12 cellular contexts compared by ENCODE assay signal in genomic region chr17:70905796-70906195, GRCh38.
DNase-seq lines count a peak whose midpoint lies in the region; ATAC-seq, FAIRE-seq and TF ChIP-seq lines count a peak whose summit lies in the region.
"Had no signal": no experiment of that assay in that cellular context is flagged by ENCODE, and none has a peak within 500 bp of the region (broad histone marks: within the 10 kb centered on the region; RNA-seq: fewer than 3 reads in every experiment).

No MANE protein-coding gene starts in this region.

- no peak overlapping the region for H3K27ac ChIP-seq in H1 (ENCODE audit: low read depth, low read length)
- H3K27ac ChIP-seq: neutrophil had no signal

- H4K20me1 ChIP-seq in H1 (replicated peaks in 1 of 2; ENCODE audit: control insufficient read depth in 1 of 2, insufficient read depth in 2 of 2, low read length in 2 of 2): no peaks in the 10 kb centered on the region

- H3K23me2 ChIP-seq in H1 (ENCODE audit: low read depth, low read length): no peaks in the 10 kb centered on the region

- no peak overlapping the region for H2BK12ac ChIP-seq in H1 (ENCODE audit: low read depth, low read length)

- no peak overlapping the region for H3K4me2 ChIP-seq in H1 (ENCODE audit: insufficient read depth in 1 of 2, low read depth in 2 of 2, low read length in 2 of 2)

- H3K9ac ChIP-seq in H1 (replicated peaks in 1 of 4; ENCODE audit: extremely low read depth in 1 of 4, low read depth in 3 of 4, low read length in 3 of 4): no peak overlapping the region

- no peak overlapping the region for H4K91ac ChIP-seq in H1 (replicated peaks; ENCODE audit: insufficient read length, low read length)

- H3K9me3 ChIP-seq in H1 (ENCODE audit: insufficient read depth in 2 of 2, low read depth in 1 of 2, low read length in 1 of 2): peaks cover 0 to 10% of the 10 kb centered on the region in 2 experiments; a peak in 2 of 4 replicates
- H3K9me3 ChIP-seq: neutrophil had no signal

- no peaks in the 10 kb centered on the region for H3K36me3 ChIP-seq in H1 (ENCODE audit: control insufficient read depth in 2 of 4, insufficient read depth in 4 of 4, low read length in 3 of 4)
- H3K36me3 ChIP-seq: neutrophil had no signal

- H2BK5ac ChIP-seq in H1 (ENCODE audit: low read depth, low read length): no peak overlapping the region

- TF ChIP-seq EP300 in H1 (IDR thresholded peaks at IDR 0.05; ENCODE audit: borderline replicate concordance in 1 of 2, low read depth in 2 of 2, low read length in 2 of 2): no peak

- H3K14ac ChIP-seq in H1 (ENCODE audit: insufficient read length): no peak overlapping the region

- H2BK120ac ChIP-seq in H1 (replicated peaks; ENCODE audit: low read depth, low read length): no peak overlapping the region

- H2AFZ ChIP-seq in H1 (ENCODE audit: low read length): no peak overlapping the region

- H4K8ac ChIP-seq in H1 (ENCODE audit: extremely low read depth, insufficient read depth, low read length): no peak overlapping the region

- no peaks in the 10 kb centered on the region for H3K79me1 ChIP-seq in H1 (ENCODE audit: low read depth, low read length)

- H2AK5ac ChIP-seq in H1 (ENCODE audit: low read depth, low read length): no peak overlapping the region

- CTCF ChIA-PET in H1 (lab: Charles Lee; ENCODE audit: partially characterized antibody): no interaction called here

- 0 out of 2 replicates have a peak overlapping the region, but pooled peaks have one; percentile 64 for H2BK20ac ChIP-seq in H1 (ENCODE audit: low read length)

- DNase-seq in AG08396 (ENCODE audit: low spot score) (peak; percentile 78), MV-4-11 (lab: John Stamatoyannopoulos, UW) (peak; percentile 75), H1 (ENCODE audit: low read depth in 1 of 2, low spot score in 2 of 2) (no peak), left lobe of liver (ENCODE audit: low spot score) (no peak), NCI-H2227 (lab: John Stamatoyannopoulos, UW; ENCODE audit: unreplicated experiment) (no peak), GF-D8 (lab: John Stamatoyannopoulos, UW) (no peak), amniotic stem cell (lab: John Stamatoyannopoulos, UW) (no peak), GOT3 (lab: John Stamatoyannopoulos, UW) (no peak)
- DNase-seq: CD4-positive, alpha-beta memory T cell; NCI-H1092 treated with DMSO at 0.1 percent for 48 hours; T-cell had no signal

- no peak overlapping the region for H4K5ac ChIP-seq in H1 (ENCODE audit: insufficient read length, low read depth, low read length)

- TF ChIP-seq RAD21 in H1 (IDR thresholded peaks at IDR 0.05 in 1 of 2, conservative IDR thresholded peaks at IDR 0.05 in 1 of 2; ENCODE audit: low read depth in 2 of 2, low read length in 2 of 2): no peak

- no peak overlapping the region for H3K56ac ChIP-seq in H1 (replicated peaks; ENCODE audit: insufficient read length, low read depth, low read length)

- no peak overlapping the region for H3K23ac ChIP-seq in H1 (ENCODE audit: insufficient read length)

- no peaks in the 10 kb centered on the region for H3K79me2 ChIP-seq in H1 (ENCODE audit: control insufficient read depth in 1 of 2, insufficient read depth in 2 of 2, low read length in 2 of 2)

- 83% methylated on average over 3 of the region's 3 CpGs; no CpG with 5 or more reads in 1 of the 2 experiments for WGBS in H1 (ENCODE audit: extremely low coverage in 1 of 2, insufficient coverage in 1 of 2, insufficient read length in 1 of 2, insufficient replicate concordance in 2 of 2, low coverage in 1 of 2, low lambda C conversion rate in 2 of 2, missing lambda C conversion rate in 1 of 2), 2 experiments

- H3K27me3 ChIP-seq in H1 (replicated peaks in 1 of 4; ENCODE audit: control insufficient read depth in 3 of 4, extremely low read depth in 1 of 4, insufficient read depth in 3 of 4, low read length in 3 of 4): no peaks in the 10 kb centered on the region
- H3K27me3 ChIP-seq: neutrophil had no signal

- POLR2A ChIA-PET in H1 (lab: Charles Lee; ENCODE audit: partially characterized antibody): no interaction called here

- no peak for TF ChIP-seq CTCF in H1 (IDR thresholded peaks at IDR 0.05; ENCODE audit: control extremely low read depth in 1 of 3, insufficient read depth in 1 of 3, low read depth in 1 of 3, low read length in 3 of 3)

- no peak overlapping the region for H3K18ac ChIP-seq in H1 (ENCODE audit: extremely low read depth, low read length)

- no peak overlapping the region for H2BK15ac ChIP-seq in H1 (ENCODE audit: low read length)

- H3K4me1 ChIP-seq in H1 (replicated peaks in 1 of 4; ENCODE audit: control insufficient read depth in 3 of 4, insufficient read depth in 4 of 4, low read length in 3 of 4): no peaks in the 10 kb centered on the region

- no peak for TF ChIP-seq POLR2A in H1 (IDR thresholded peaks at IDR 0.05; ENCODE audit: control extremely low read depth in 1 of 2, low read depth in 2 of 2, low read length in 2 of 2)

- peak; percentile 20 for ATAC-seq in left lobe of liver
- ATAC-seq: T-cell had no signal

- no peak overlapping the region for H3K4ac ChIP-seq in H1 (replicated peaks; ENCODE audit: insufficient read length, low read depth, low read length)

- FAIRE-seq in H1 (lab: Jason Lieb, UNC): no peak

- no peak overlapping the region for H3K4me3 ChIP-seq in H1 (ENCODE audit: extremely low read depth in 1 of 4, insufficient read depth in 2 of 4, low read depth in 3 of 4, low read length in 4 of 4)

TF ChIP-seq in H1, 55 proteins besides CTCF, POLR2A, EP300 and RAD21:
- TF ChIP-seq CBX8 (IDR thresholded peaks at IDR 0.05; ENCODE audit: borderline replicate concordance, low read depth, low read length) (no peak), HDAC6 (IDR thresholded peaks at IDR 0.05; ENCODE audit: low read depth, low read length) (no peak), ASH2L (IDR thresholded peaks at IDR 0.05; ENCODE audit: low read length) (no peak), JUN (IDR thresholded peaks at IDR 0.05; ENCODE audit: low read depth, low read length) (no peak), E2F6 (IDR thresholded peaks at IDR 0.05) (no peak), SIRT6 (IDR thresholded peaks at IDR 0.05; ENCODE audit: low read length) (no peak), RNF2 (IDR thresholded peaks at IDR 0.05; ENCODE audit: borderline replicate concordance, low read depth, low read length, missing control alignments, poor library complexity, severe bottlenecking) (no peak), KDM5A (IDR thresholded peaks at IDR 0.05; ENCODE audit: low read length) (no peak), GABPA (IDR thresholded peaks at IDR 0.05; ENCODE audit: borderline replicate concordance, insufficient read depth, low read length) (no peak), RBBP5 (IDR thresholded peaks at IDR 0.05; ENCODE audit: borderline replicate concordance, low read depth, low read length) (no peak), SP2 (IDR thresholded peaks at IDR 0.05; ENCODE audit: low read length) (no peak)

Comparison
In these comparisons a context has a peak if more than half of its experiments do, and no peak if none do; other contexts are left out.
1. DNase-seq: peak in AG08396 (single experiment) and MV-4-11 (single experiment); none in H1 (0 of 2), left lobe of liver (single experiment), NCI-H2227 (single experiment), GF-D8 (single experiment), amniotic stem cell (single experiment) and GOT3 (single experiment).